Comparison of ENCODE assay signal across 1 cellular context in the genomic region with DNA sequence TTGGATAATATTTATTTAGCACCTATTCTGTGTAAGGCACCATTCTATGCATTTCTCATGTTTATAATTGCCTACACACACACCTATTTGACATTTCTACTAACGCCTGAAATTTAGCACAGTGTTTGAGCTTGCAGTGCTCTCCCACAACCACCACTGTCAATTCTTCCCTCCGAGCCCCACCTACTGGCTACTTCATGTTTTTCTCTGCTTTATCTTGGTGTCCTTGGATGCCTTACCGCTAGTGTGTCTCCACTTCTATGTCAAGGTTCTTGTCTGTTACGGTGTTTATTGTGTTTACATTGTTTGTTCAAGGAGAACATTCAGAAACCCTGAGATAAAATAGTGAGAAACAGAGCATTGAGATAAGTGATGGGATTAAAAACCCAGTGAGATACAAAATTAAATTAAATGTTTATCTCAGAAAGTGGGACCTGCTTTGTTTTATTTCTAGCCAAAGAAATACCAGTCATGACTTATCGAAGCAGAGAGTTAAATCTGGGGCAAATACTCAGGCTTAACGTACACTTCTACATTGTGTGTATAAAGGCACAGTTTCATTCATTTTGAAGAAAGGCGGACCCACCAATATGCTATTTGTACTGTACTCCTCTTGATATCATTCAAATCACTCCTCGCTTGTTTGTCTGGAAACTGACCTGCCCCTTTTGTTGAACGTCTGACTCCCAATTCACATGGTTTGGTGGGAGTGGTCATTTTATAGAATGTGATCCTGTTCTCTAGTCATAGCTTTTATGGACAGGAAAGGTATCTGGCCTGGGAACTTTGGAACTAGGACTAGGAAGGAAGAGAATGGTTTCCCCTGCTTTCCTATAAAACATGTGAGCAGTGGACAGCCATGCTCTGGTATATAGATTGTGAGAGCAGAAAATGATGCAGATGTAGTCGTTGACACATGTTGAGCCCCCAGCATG.
TF ChIP-seq lines count a peak whose summit lies in the region.

No MANE protein-coding gene starts in this region.

TF ChIP-seq in GM12878, 131 proteins besides CTCF, POLR2A, EP300 and RAD21:
- TF ChIP-seq, protein P1, sequence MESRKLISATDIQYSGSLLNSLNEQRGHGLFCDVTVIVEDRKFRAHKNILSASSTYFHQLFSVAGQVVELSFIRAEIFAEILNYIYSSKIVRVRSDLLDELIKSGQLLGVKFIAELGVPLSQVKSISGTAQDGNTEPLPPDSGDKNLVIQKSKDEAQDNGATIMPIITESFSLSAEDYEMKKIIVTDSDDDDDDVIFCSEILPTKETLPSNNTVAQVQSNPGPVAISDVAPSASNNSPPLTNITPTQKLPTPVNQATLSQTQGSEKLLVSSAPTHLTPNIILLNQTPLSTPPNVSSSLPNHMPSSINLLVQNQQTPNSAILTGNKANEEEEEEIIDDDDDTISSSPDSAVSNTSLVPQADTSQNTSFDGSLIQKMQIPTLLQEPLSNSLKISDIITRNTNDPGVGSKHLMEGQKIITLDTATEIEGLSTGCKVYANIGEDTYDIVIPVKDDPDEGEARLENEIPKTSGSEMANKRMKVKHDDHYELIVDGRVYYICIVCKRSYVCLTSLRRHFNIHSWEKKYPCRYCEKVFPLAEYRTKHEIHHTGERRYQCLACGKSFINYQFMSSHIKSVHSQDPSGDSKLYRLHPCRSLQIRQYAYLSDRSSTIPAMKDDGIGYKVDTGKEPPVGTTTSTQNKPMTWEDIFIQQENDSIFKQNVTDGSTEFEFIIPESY (IDR thresholded peaks at IDR 0.05) = peak; percentile 69; the same call in 1 of the 2 replicates
- TF ChIP-seq ZNF274 (IDR thresholded peaks at IDR 0.05; ENCODE audit: insufficient read depth, insufficient read length) = no peak
- peak; percentile 32; the same call in 1 of the 2 replicates for TF ChIP-seq SMC3 (IDR thresholded peaks at IDR 0.05; ENCODE audit: borderline replicate concordance, low read length)
